Comparison of ENCODE assay signal across 17 cellular contexts in the genomic region with DNA sequence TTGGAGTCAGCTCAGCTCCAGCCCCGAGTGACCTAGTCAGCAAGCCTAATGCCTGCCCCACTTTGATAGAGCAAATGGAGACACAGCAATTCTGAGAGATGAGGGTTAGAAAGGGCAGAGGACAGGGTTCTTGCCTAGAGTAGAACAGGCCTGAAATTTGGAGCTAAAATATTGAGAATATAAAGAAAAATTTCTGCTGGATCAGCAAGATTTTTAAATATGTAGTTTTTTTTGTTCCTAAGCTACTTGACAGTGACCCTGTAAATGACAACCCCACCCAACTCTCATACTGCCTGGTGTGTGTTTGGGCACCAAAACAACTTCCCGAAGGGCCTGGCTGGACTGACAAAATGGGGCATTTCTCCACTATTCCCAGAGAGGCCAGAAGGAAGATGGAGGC.
"Had no signal": no experiment of that assay in that cellular context is flagged by ENCODE, and none has a peak within 500 bp of the region (broad histone marks: within the 10 kb centered on the region; RNA-seq: fewer than 3 reads in every experiment).

No MANE protein-coding gene starts in this region.

- H3K27me3 ChIP-seq: ascending aorta, breast epithelium, esophagus squamous epithelium, heart right ventricle, tibial nerve had no signal

- H3K9me3 ChIP-seq: ascending aorta, breast epithelium, esophagus squamous epithelium, heart right ventricle, left ventricle myocardium inferior, tibial nerve had no signal

- H3K27ac ChIP-seq: ascending aorta, breast epithelium, esophagus squamous epithelium, left ventricle myocardium inferior, tibial nerve had no signal

- H3K4me3 ChIP-seq: ascending aorta, breast epithelium, esophagus squamous epithelium, heart right ventricle, left ventricle myocardium inferior, tibial nerve had no signal

- H3K36me3 ChIP-seq: breast epithelium had no signal

- H3K27me3 Mint-ChIP-seq: progenitor cell of endocrine pancreas; stimulated activated naive CD8-positive, alpha-beta T cell treated with anti-CD3 and anti-CD28 coated beads, Interleukin-15, Interleukin-2, amounts not matched to agents 100 ng/mL and 50 ng/mL, for 24 hours had no signal

- H3K4me3 Mint-ChIP-seq: activated T-cell treated with anti-CD3 and anti-CD28 coated beads, Interleukin-2, amount 50 U/mL, for 4 hours; neural crest cell; stimulated activated naive CD8-positive, alpha-beta T cell treated with anti-CD3 and anti-CD28 coated beads, Interleukin-15, Interleukin-2, amounts not matched to agents 100 ng/mL and 50 ng/mL, for 24 hours had no signal

- H3K4me1 Mint-ChIP-seq: neural crest cell had no signal

- DNase-seq: activated gamma-delta T cell treated with Interleukin-2 at 50 U/mL for 16 hours; activated T-cell treated with anti-CD3 and anti-CD28 coated beads, Interleukin-2, amount 50 U/mL, for 4 hours; cerebellar nuclear complex; cortex of kidney; effector CD4-positive, alpha-beta T cell; esophagus squamous epithelium; heart right ventricle; kidney glomerular epithelial cell; left ventricle myocardium inferior; mammary epithelial cell had no signal

- H3K27ac Mint-ChIP-seq: progenitor cell of endocrine pancreas had no signal

- H3K4me1 ChIP-seq: ascending aorta, breast epithelium had no signal

- H3K9me3 Mint-ChIP-seq: activated T-cell treated with anti-CD3 and anti-CD28 coated beads, Interleukin-2, amount 50 U/mL, for 4 hours; immature natural killer cell; neural crest cell; stimulated activated naive CD8-positive, alpha-beta T cell treated with anti-CD3 and anti-CD28 coated beads, Interleukin-15, Interleukin-2, amounts not matched to agents 100 ng/mL and 50 ng/mL, for 24 hours had no signal
